23 cellular contexts compared by ENCODE assay signal in genomic region chr15:60913901-60914300, GRCh38.
DNase-seq lines count a peak whose midpoint lies in the region; ATAC-seq and TF ChIP-seq lines count a peak whose summit lies in the region.
"Had no signal": no experiment of that assay in that cellular context is flagged by ENCODE, and none has a peak within 500 bp of the region (broad histone marks: within the 10 kb centered on the region; RNA-seq: fewer than 3 reads in every experiment).

No MANE protein-coding gene starts in this region.

- DNase-seq in LNCaP clone FGC (ENCODE audit: low read depth) = peak; percentile 77
- DNase-seq in T-helper 17 cell = no peak
- DNase-seq in activated T-helper 1 cell treated with anti-CD3 and anti-CD28 coated beads, Interleukin-12 subunit alpha, Interleukin-12 subunit beta, Interleukin-2, Interleukin-4 antibody, amounts not matched to agents 30 ng/mL and 10 ng/mL and 1 ng/mL, durations not matched to agents 14 hours and 24 hours and 36 hours (ENCODE audit: low spot score) = no peak
- DNase-seq: activated gamma-delta T cell treated with Interleukin-2 at 50 U/mL for 16 hours; activated T-cell treated with anti-CD3 and anti-CD28 coated beads, Interleukin-2, amount 50 U/mL, for 1 hour; Caco-2; cerebellar nuclear complex; lower lobe of right lung; NCI-H1694 treated with DMSO at 0.1 percent for 48 hours; NCI-H446 treated with DMSO at 0.1 percent for 48 hours; PC-9; stimulated activated CD4-positive, alpha-beta T cell treated with anti-CD3 and anti-CD28 coated beads, Interleukin-2, amount 100 ng/mL, for 48 hours; WERI-Rb-1 had no signal

- peaks cover 2% of the 10 kb centered on the region for H3K36me3 Mint-ChIP-seq in T-helper 17 cell (ENCODE audit: low read depth)
- H3K36me3 Mint-ChIP-seq in activated T-helper 1 cell treated with anti-CD3 and anti-CD28 coated beads, Interleukin-12 subunit alpha, Interleukin-12 subunit beta, Interleukin-2, Interleukin-4 antibody, amounts not matched to agents 30 ng/mL and 10 ng/mL and 1 ng/mL, durations not matched to agents 14 hours and 24 hours and 36 hours (ENCODE audit: low read depth) = peaks cover 4% of the 10 kb centered on the region
- H3K36me3 Mint-ChIP-seq: type B pancreatic cell had no signal

- peaks cover 3% of the 10 kb centered on the region for H3K9me3 Mint-ChIP-seq in activated T-helper 1 cell treated with anti-CD3 and anti-CD28 coated beads, Interleukin-12 subunit alpha, Interleukin-12 subunit beta, Interleukin-2, Interleukin-4 antibody, amounts not matched to agents 30 ng/mL and 10 ng/mL and 1 ng/mL, durations not matched to agents 14 hours and 24 hours and 36 hours
- H3K9me3 Mint-ChIP-seq: type B pancreatic cell had no signal

- TF ChIP-seq POLR2A in gastroesophageal sphincter (IDR thresholded peaks at IDR 0.05) = no peak

- 31 to 32% methylated on average over 5 of the region's 5 CpGs for WGBS in gastroesophageal sphincter (ENCODE audit: low coverage in 1 of 2), 2 donors

- ATAC-seq in T-helper 17 cell (no peak), gastroesophageal sphincter (no peak), HG03039 (IDR thresholded peaks at IDR 0.05; ENCODE audit: unreplicated experiment) (no peak), HG02840 (IDR thresholded peaks at IDR 0.05; ENCODE audit: low FRiP score, unreplicated experiment) (no peak)
- ATAC-seq: HCT116, lower lobe of right lung, Right ventricle myocardium inferior had no signal

- peak overlapping the region; percentile 94 for H3K27ac Mint-ChIP-seq in T-helper 17 cell
- no peak overlapping the region for H3K27ac Mint-ChIP-seq in activated T-helper 1 cell treated with anti-CD3 and anti-CD28 coated beads, Interleukin-12 subunit alpha, Interleukin-12 subunit beta, Interleukin-2, Interleukin-4 antibody, amounts not matched to agents 30 ng/mL and 10 ng/mL and 1 ng/mL, durations not matched to agents 14 hours and 24 hours and 36 hours
- H3K27ac Mint-ChIP-seq: type B pancreatic cell had no signal

- H3K4me3 ChIP-seq in LNCaP clone FGC (ENCODE audit: low read depth, low read length) (no peak overlapping the region), gastroesophageal sphincter (no peak overlapping the region)
- H3K4me3 ChIP-seq: BLaER1 treated with 17β-estradiol and CSF1 and Interleukin-3, amounts not matched to agents 10 nM and 100 nM; lower lobe of right lung; pancreas; PC-9; right atrium auricular region had no signal

- H3K27me3 ChIP-seq in gastroesophageal sphincter = no peaks in the 10 kb centered on the region
- H3K27me3 ChIP-seq: BLaER1 treated with 17β-estradiol and CSF1 and Interleukin-3, amounts not matched to agents 10 nM and 100 nM; pancreas; right atrium auricular region had no signal

- H3K9me3 ChIP-seq in T-helper 17 cell (ENCODE audit: control insufficient read depth, low read length, poor library complexity, severe bottlenecking) = no peaks in the 10 kb centered on the region
- no peaks in the 10 kb centered on the region for H3K9me3 ChIP-seq in gastroesophageal sphincter
- H3K9me3 ChIP-seq: lower lobe of right lung, pancreas, right atrium auricular region had no signal

- no peak overlapping the region for H3K4me3 Mint-ChIP-seq in T-helper 17 cell
- no peak overlapping the region for H3K4me3 Mint-ChIP-seq in activated T-helper 1 cell treated with anti-CD3 and anti-CD28 coated beads, Interleukin-12 subunit alpha, Interleukin-12 subunit beta, Interleukin-2, Interleukin-4 antibody, amounts not matched to agents 30 ng/mL and 10 ng/mL and 1 ng/mL, durations not matched to agents 14 hours and 24 hours and 36 hours
- H3K4me3 Mint-ChIP-seq: type B pancreatic cell had no signal

- no peak for TF ChIP-seq EP300 in gastroesophageal sphincter (IDR thresholded peaks at IDR 0.05)

- H3K36me3 ChIP-seq in gastroesophageal sphincter = no peaks in the 10 kb centered on the region
- H3K36me3 ChIP-seq: BLaER1 treated with 17β-estradiol and CSF1 and Interleukin-3, amounts not matched to agents 10 nM and 100 nM; lower lobe of right lung; pancreas; right atrium auricular region; WERI-Rb-1 had no signal

- intact Hi-C loops in activated T-helper 1 cell treated with anti-CD3 and anti-CD28 coated beads, Interleukin-12 subunit alpha, Interleukin-12 subunit beta, Interleukin-2, Interleukin-4 antibody, amounts not matched to agents 30 ng/mL and 10 ng/mL and 1 ng/mL, durations not matched to agents 14 hours and 24 hours and 36 hours (cut with micrococcal nuclease) = loop anchor here (1.0 kb wide), 2 partner anchors 15 to 194 kb away; no protein-coding TSS in a partner anchor

- peaks cover 13 to 63% (median 21%) of the 10 kb centered on the region in 3 donors for H3K4me1 ChIP-seq in gastroesophageal sphincter

- no peak for TF ChIP-seq CTCF in C4-2B (conservative IDR thresholded peaks at IDR 0.05)
- TF ChIP-seq CTCF in LNCaP clone FGC (IDR thresholded peaks at IDR 0.05; ENCODE audit: control insufficient read depth, extremely low read depth, insufficient read depth) = no peak
- TF ChIP-seq CTCF in gastroesophageal sphincter (IDR thresholded peaks at IDR 0.05) = no peak

- peak overlapping the region; percentile 47; the same call in 1 of the 2 replicates for H3K27ac ChIP-seq in C4-2B
- H3K27ac ChIP-seq in gastroesophageal sphincter = peak overlapping the region in 3 of 4 donors; percentile 65 to 84 (median 72)
- H3K27ac ChIP-seq: lower lobe of right lung, PC-9, right atrium auricular region, WERI-Rb-1 had no signal

- H3K27me3 Mint-ChIP-seq in T-helper 17 cell = no peaks in the 10 kb centered on the region
- peaks cover 4% of the 10 kb centered on the region for H3K27me3 Mint-ChIP-seq in activated T-helper 1 cell treated with anti-CD3 and anti-CD28 coated beads, Interleukin-12 subunit alpha, Interleukin-12 subunit beta, Interleukin-2, Interleukin-4 antibody, amounts not matched to agents 30 ng/mL and 10 ng/mL and 1 ng/mL, durations not matched to agents 14 hours and 24 hours and 36 hours (ENCODE audit: insufficient read depth)
- H3K27me3 Mint-ChIP-seq: type B pancreatic cell had no signal

- peaks cover 10% of the 10 kb centered on the region for H3K4me1 Mint-ChIP-seq in T-helper 17 cell
- peaks cover 32% of the 10 kb centered on the region for H3K4me1 Mint-ChIP-seq in activated T-helper 1 cell treated with anti-CD3 and anti-CD28 coated beads, Interleukin-12 subunit alpha, Interleukin-12 subunit beta, Interleukin-2, Interleukin-4 antibody, amounts not matched to agents 30 ng/mL and 10 ng/mL and 1 ng/mL, durations not matched to agents 14 hours and 24 hours and 36 hours (ENCODE audit: low read depth)
